8 cellular contexts compared by ENCODE assay signal in genomic region chr19:17026041-17026658, GRCh38. TPM values are rescaled to one million over a fixed set of nuclear protein-coding genes. Genes with fewer than 3 reads are reported as not detected.
DNase-seq lines count a peak whose midpoint lies in the region; ATAC-seq, FAIRE-seq and TF ChIP-seq lines count a peak whose summit lies in the region.

No MANE protein-coding gene starts in this region.

- 1 to 2% methylated on average over 38 of the region's 38 CpGs for WGBS in sigmoid colon, 2 donors

- peak overlapping the region; percentile 40 for H3K4me3 Mint-ChIP-seq in activated naive CD4-positive, alpha-beta T cell treated with anti-CD3 and anti-CD28 coated beads, Interleukin-2, amount 10 ng/mL, durations not matched to agents 7 days and 5 days
- H3K4me3 Mint-ChIP-seq in stimulated activated naive CD8-positive, alpha-beta T cell treated with anti-CD3 and anti-CD28 coated beads, Interleukin-15, Interleukin-2, amounts not matched to agents 100 ng/mL and 50 ng/mL, for 24 hours, result peak overlapping the region; percentile 70

- H3K9me3 Mint-ChIP-seq in activated naive CD4-positive, alpha-beta T cell treated with anti-CD3 and anti-CD28 coated beads, Interleukin-2, amount 10 ng/mL, durations not matched to agents 7 days and 5 days, result peaks cover 22% of the 10 kb centered on the region
- H3K9me3 Mint-ChIP-seq in stimulated activated naive CD8-positive, alpha-beta T cell treated with anti-CD3 and anti-CD28 coated beads, Interleukin-15, Interleukin-2, amounts not matched to agents 100 ng/mL and 50 ng/mL, for 24 hours, result peaks cover 10% of the 10 kb centered on the region

- H3K27ac Mint-ChIP-seq in activated naive CD4-positive, alpha-beta T cell treated with anti-CD3 and anti-CD28 coated beads, Interleukin-2, amount 10 ng/mL, durations not matched to agents 7 days and 5 days, result no peak overlapping the region
- H3K27ac Mint-ChIP-seq in stimulated activated naive CD8-positive, alpha-beta T cell treated with anti-CD3 and anti-CD28 coated beads, Interleukin-15, Interleukin-2, amounts not matched to agents 100 ng/mL and 50 ng/mL, for 24 hours, result no peak overlapping the region

- intact Hi-C loops in kidney (cut with DNase I), result no loop called here
- intact Hi-C loops in sigmoid colon (cut with DNase I), result no loop called here

- TF ChIP-seq CTCF in kidney (IDR thresholded peaks at IDR 0.05; ENCODE audit: borderline replicate concordance, extremely low read depth, insufficient read depth) (no peak), sigmoid colon (IDR thresholded peaks at IDR 0.05) (no peak)

- CTCF ChIA-PET in activated naive CD4-positive, alpha-beta T cell treated with anti-CD3 and anti-CD28 coated beads, Interleukin-2, amount 10 ng/mL, durations not matched to agents 7 days and 5 days (lab: Charles Lee), result no interaction called here

- H3K27me3 ChIP-seq in sigmoid colon, result peaks cover 26 to 66% (median 42%) of the 10 kb centered on the region in 3 donors

- no peak overlapping the region for H3K27ac ChIP-seq in kidney (ENCODE audit: low read depth in 2 of 2, low read length in 2 of 2)
- no peak overlapping the region for H3K27ac ChIP-seq in sigmoid colon

- H3K4me3 ChIP-seq in kidney (ENCODE audit: low read length in 2 of 2) (peak overlapping the region in 1 of 2 donors; percentile 21), sigmoid colon (peak overlapping the region in 1 of 4 donors; percentile 16)

- peak; percentile 56 for DNase-seq in SIG-M5 treated with dmso at 0.1 percent for 504 hours (lab: John Stamatoyannopoulos, UW; ENCODE audit: unreplicated experiment)
- no peak for DNase-seq in SIG-M5 (lab: John Stamatoyannopoulos, UW)
- peak; percentile 32 for DNase-seq in activated naive CD4-positive, alpha-beta T cell treated with anti-CD3 and anti-CD28 coated beads, Interleukin-2, amount 10 ng/mL, durations not matched to agents 7 days and 5 days
- peak; percentile 71 for DNase-seq in kidney
- DNase-seq in sigmoid colon, result no peak
- DNase-seq in stimulated activated CD4-positive, alpha-beta T cell treated with anti-CD3 and anti-CD28 coated beads, Interleukin-4, amount 100 ng/mL, for 4 hours, result no peak

- FAIRE-seq in kidney (lab: Jason Lieb, UNC), result no peak

- peaks cover 12% of the 10 kb centered on the region for H3K36me3 Mint-ChIP-seq in activated naive CD4-positive, alpha-beta T cell treated with anti-CD3 and anti-CD28 coated beads, Interleukin-2, amount 10 ng/mL, durations not matched to agents 7 days and 5 days
- H3K36me3 Mint-ChIP-seq in stimulated activated naive CD8-positive, alpha-beta T cell treated with anti-CD3 and anti-CD28 coated beads, Interleukin-15, Interleukin-2, amounts not matched to agents 100 ng/mL and 50 ng/mL, for 24 hours (ENCODE audit: low read depth), result peaks cover 7% of the 10 kb centered on the region

- peaks cover 9% of the 10 kb centered on the region for H3K4me1 Mint-ChIP-seq in activated naive CD4-positive, alpha-beta T cell treated with anti-CD3 and anti-CD28 coated beads, Interleukin-2, amount 10 ng/mL, durations not matched to agents 7 days and 5 days
- H3K4me1 Mint-ChIP-seq in stimulated activated naive CD8-positive, alpha-beta T cell treated with anti-CD3 and anti-CD28 coated beads, Interleukin-15, Interleukin-2, amounts not matched to agents 100 ng/mL and 50 ng/mL, for 24 hours (ENCODE audit: low read depth), result peaks cover 11% of the 10 kb centered on the region

- H3K9ac ChIP-seq in kidney (ENCODE audit: low read length in 2 of 2), result no peak overlapping the region

- H3K4me1 ChIP-seq in kidney (ENCODE audit: control insufficient read depth in 1 of 2, insufficient read depth in 1 of 2, low read depth in 1 of 2, low read length in 2 of 2) (no peaks in the 10 kb centered on the region), sigmoid colon (peaks cover 0 to 7% (median 0%) of the 10 kb centered on the region in 4 donors)

- no peaks in the 10 kb centered on the region for H3K36me3 ChIP-seq in kidney (ENCODE audit: control insufficient read depth in 1 of 2, insufficient read depth in 2 of 2, low read length in 2 of 2)
- no peaks in the 10 kb centered on the region for H3K36me3 ChIP-seq in sigmoid colon

- TF ChIP-seq EP300 in sigmoid colon (IDR thresholded peaks at IDR 0.05), result no peak

- no peak for TF ChIP-seq POLR2A in sigmoid colon (IDR thresholded peaks at IDR 0.05)

- peaks cover 9 to 14% of the 10 kb centered on the region in 2 donors for H3K9me3 ChIP-seq in kidney (ENCODE audit: control insufficient read depth in 1 of 2, low read length in 2 of 2)
- peaks cover 0 to 16% (median 7%) of the 10 kb centered on the region in 4 donors for H3K9me3 ChIP-seq in sigmoid colon

- ATAC-seq in GM21381 (IDR thresholded peaks at IDR 0.05; ENCODE audit: unreplicated experiment), result no peak

- peaks cover 82% of the 10 kb centered on the region for H3K27me3 Mint-ChIP-seq in activated naive CD4-positive, alpha-beta T cell treated with anti-CD3 and anti-CD28 coated beads, Interleukin-2, amount 10 ng/mL, durations not matched to agents 7 days and 5 days
- peaks cover 29% of the 10 kb centered on the region for H3K27me3 Mint-ChIP-seq in stimulated activated naive CD8-positive, alpha-beta T cell treated with anti-CD3 and anti-CD28 coated beads, Interleukin-15, Interleukin-2, amounts not matched to agents 100 ng/mL and 50 ng/mL, for 24 hours

RNA-seq across cellular contexts. Expression of gene CPAMD8, which starts 0.5 kb away (rescaled TPM):
- total RNA-seq in kidney, result 64.1 TPM
- polyA plus RNA-seq in kidney (ENCODE audit: insufficient read depth, low read depth, low replicate concordance), result 22.0 TPM
- total RNA-seq in sigmoid colon, result 10 to 100 TPM in 1 of 4 donors, 1 to 10 TPM in 3; 2.4 to 14.4 (median 5.1) TPM
- polyA plus RNA-seq in sigmoid colon, result 1 to 10 TPM in 2 of 3 donors, under 1 TPM in 1; 0.60 to 2.3 (median 1.8) TPM

RNA-seq across cellular contexts. Expression of gene HAUS8, which starts 49.1 kb away (rescaled TPM):
- total RNA-seq in kidney, result 6.9 TPM
- 5.2 TPM for polyA plus RNA-seq in kidney (ENCODE audit: insufficient read depth, low read depth, low replicate concordance)
- 10 to 100 TPM in 2 of 4 donors, 1 to 10 TPM in 2; 6.7 to 14.1 (median 11.1) TPM for total RNA-seq in sigmoid colon
- 10 to 100 TPM in 2 of 3 donors, 1 to 10 TPM in 1; 9.6 to 14.8 (median 10.4) TPM for polyA plus RNA-seq in sigmoid colon

RNA-seq across cellular contexts. Expression of gene MYO9B, which starts 49.4 kb away (rescaled TPM):
- total RNA-seq in kidney, result 68.1 TPM
- polyA plus RNA-seq in kidney (ENCODE audit: insufficient read depth, low read depth, low replicate concordance), result 14.7 TPM
- total RNA-seq in sigmoid colon, result 10 to 100 TPM; 42.8 to 95.0 (median 58.3) TPM
- 10 to 100 TPM; 24.6 to 85.9 (median 29.8) TPM for polyA plus RNA-seq in sigmoid colon

Comparison
In these comparisons a context has a peak if more than half of its experiments do, and no peak if none do; other contexts are left out.
1. DNase-seq: peak in SIG-M5 treated with dmso at 0.1 percent for 504 hours (single experiment), activated naive CD4-positive, alpha-beta T cell treated with anti-CD3 and anti-CD28 coated beads, Interleukin-2, amount 10 ng/mL, durations not matched to agents 7 days and 5 days (single experiment) and kidney (single experiment); none in SIG-M5 (single experiment), sigmoid colon (single experiment) and stimulated activated CD4-positive, alpha-beta T cell treated with anti-CD3 and anti-CD28 coated beads, Interleukin-4, amount 100 ng/mL, for 4 hours (0 of 2).